ENCODE assay signal across 8 cellular contexts in genomic region chr4:73751830-73752229, GRCh38. TPM values are rescaled to one million over a fixed set of nuclear protein-coding genes. Genes with fewer than 3 reads are reported as not detected.
"Had no signal": no experiment of that assay in that cellular context is flagged by ENCODE, and none has a peak within 500 bp of the region (broad histone marks: within the 10 kb centered on the region; RNA-seq: fewer than 3 reads in every experiment).

No MANE protein-coding gene starts in this region.

- FAIRE-seq: H1, H54 had no signal

- H3K4me3 ChIP-seq: GM23338 had no signal

- DNase-seq: H9, HCEC 1CT, Kasumi-1, KG1 had no signal

- H3K4me3 Mint-ChIP-seq: GM23338, H9, IgD-negative memory B cell had no signal

- H3K36me3 Mint-ChIP-seq: IgD-negative memory B cell had no signal

- ATAC-seq: GM23338 had no signal

- H3K4me2 ChIP-seq: GM23338 had no signal

- H3K9me3 Mint-ChIP-seq: GM23338, H9 had no signal

- H3K27ac Mint-ChIP-seq: GM23338, H9, IgD-negative memory B cell had no signal

RNA-seq across cellular contexts. Expression of gene CXCL8, which starts 11.5 kb away (rescaled TPM):
- total RNA-seq: GM23338, H1, H9 had no signal
- polyA plus RNA-seq: H1 had no signal
